Comparison of ENCODE assay signal across 12 cellular contexts in genomic region chr7:2729893-2730716, GRCh38. TPM values are rescaled to one million over a fixed set of nuclear protein-coding genes. Genes with fewer than 3 reads are reported as not detected.
DNase-seq lines count a peak whose midpoint lies in the region; ATAC-seq and TF ChIP-seq lines count a peak whose summit lies in the region.
"Had no signal": no experiment of that assay in that cellular context is flagged by ENCODE, and none has a peak within 500 bp of the region (broad histone marks: within the 10 kb centered on the region; RNA-seq: fewer than 3 reads in every experiment).

No MANE protein-coding gene starts in this region.

- H3K9me3 Mint-ChIP-seq in natural killer cell = no peaks in the 10 kb centered on the region
- H3K9me3 Mint-ChIP-seq: central memory CD8-positive, alpha-beta T cell had no signal

- DNase-seq in Right ventricle myocardium inferior (ENCODE audit: missing footprints) (peak; percentile 56), left ventricle myocardium superior (no peak), hippocampal formation (lab: John Stamatoyannopoulos, UW) (peak; percentile 42 to 81), posterior vena cava (ENCODE audit: low spot score) (peak; percentile 81), natural killer cell (no peak), NCI-H187 (lab: John Stamatoyannopoulos, UW) (no peak), SKM-1 (lab: John Stamatoyannopoulos, UW; ENCODE audit: unreplicated experiment) (no peak)
- DNase-seq: ACHN, heart right ventricle had no signal

- TF ChIP-seq CTCF in natural killer cell (IDR thresholded peaks at IDR 0.05) = no peak

- peaks cover 14 to 23% of the 10 kb centered on the region in 2 donors for H3K4me1 Mint-ChIP-seq in natural killer cell

- ATAC-seq in Right ventricle myocardium inferior (no peak), left ventricle myocardium superior (no peak), natural killer cell (no peak), GM18502 (IDR thresholded peaks at IDR 0.05; ENCODE audit: poor library complexity, unreplicated experiment) (no peak)

- peaks cover 6% of the 10 kb centered on the region for H3K36me3 Mint-ChIP-seq in natural killer cell

- intact Hi-C loops in Right ventricle myocardium inferior (cut with DNase I) (loop anchor here (5.0 kb wide), 1 partner anchor 112 kb away; the partner anchor contains the start of gene GNA12), left ventricle myocardium superior (cut with micrococcal nuclease) (no loop called here), posterior vena cava (cut with DNase I) (no loop called here), natural killer cell (cut with micrococcal nuclease) (no loop called here)

- H3K4me3 Mint-ChIP-seq in natural killer cell = no peak overlapping the region
- H3K4me3 Mint-ChIP-seq: central memory CD8-positive, alpha-beta T cell had no signal

- H3K27me3 Mint-ChIP-seq in natural killer cell (ENCODE audit: low read depth in 2 of 2) = peaks cover 4 to 14% of the 10 kb centered on the region in 2 donors
- H3K27me3 Mint-ChIP-seq: central memory CD8-positive, alpha-beta T cell had no signal

- no peak overlapping the region for H3K27ac Mint-ChIP-seq in natural killer cell

RNA-seq across cellular contexts. Expression of gene AMZ1, which starts 42.1 kb away (rescaled TPM):
- total RNA-seq in Right ventricle myocardium inferior = 0.05 TPM
- 0.05 TPM for total RNA-seq in left ventricle myocardium superior
- total RNA-seq in posterior vena cava = 1 to 10 TPM in 1 of 2 donors, under 1 TPM in 1; 0.32 to 1.1 TPM
- 1 to 10 TPM in 1 of 3 donors, under 1 TPM in 2; 0.07 to 1.2 (median 0.27) TPM for total RNA-seq in natural killer cell
- total RNA-seq: activated CD8-positive, alpha-beta memory T cell treated with anti-CD3 and anti-CD28 coated beads for 36 hours had no signal

Comparison
In these comparisons a context has a peak if more than half of its experiments do, and no peak if none do; other contexts are left out.
1. DNase-seq: peak in Right ventricle myocardium inferior (single experiment), hippocampal formation (2 of 2) and posterior vena cava (single experiment); none in left ventricle myocardium superior (single experiment), natural killer cell (single experiment), NCI-H187 (0 of 2) and SKM-1 (single experiment).